In the genomic region with DNA sequence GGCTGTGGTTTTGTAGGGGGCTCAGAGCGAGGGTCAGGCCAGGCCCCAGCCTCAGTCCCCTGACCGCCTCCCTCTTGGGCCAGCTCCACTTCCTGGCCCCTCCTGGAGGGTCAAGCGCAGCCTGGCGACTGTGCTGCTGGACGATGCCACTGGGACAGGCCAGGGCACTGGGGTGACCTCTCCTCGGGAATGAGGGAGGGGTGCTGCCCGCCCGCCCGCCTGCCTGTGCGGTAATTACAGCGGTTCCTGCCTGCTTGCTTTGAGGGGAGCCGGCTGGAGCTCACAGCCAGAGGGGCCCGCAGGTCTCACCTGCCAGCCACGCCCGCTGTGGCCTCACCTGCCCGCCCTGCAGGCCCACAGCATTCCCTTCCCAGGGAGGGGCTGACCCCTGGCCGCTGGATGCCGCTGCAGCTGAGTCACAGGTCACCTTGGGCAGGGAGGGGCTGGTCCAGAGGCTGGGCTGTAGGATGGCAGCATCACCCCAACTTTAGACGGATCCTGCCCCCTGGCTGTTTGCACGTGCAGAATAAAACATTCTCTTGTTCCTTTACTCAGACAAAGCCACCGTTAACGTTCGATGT, we compare ENCODE assay signal across 8 cellular contexts.
A peak's percentile ranks its signal among the peaks of the same experiment; 100 is the strongest.
DNase-seq lines count a peak whose midpoint lies in the region; ATAC-seq and TF ChIP-seq lines count a peak whose summit lies in the region.

No MANE protein-coding gene starts in this region.

- no peak overlapping the region for H3K18ac ChIP-seq in mesenchymal stem cell (ENCODE audit: low read depth in 1 of 2, low read length in 2 of 2)

- H3K4me3 ChIP-seq in astrocyte of the cerebellum (ENCODE audit: low read depth, low read length) = no peak overlapping the region
- no peak overlapping the region for H3K4me3 ChIP-seq in mesenchymal stem cell (ENCODE audit: insufficient read depth in 1 of 2, low read depth in 1 of 2, low read length in 2 of 2)

- no peak overlapping the region for H3K14ac ChIP-seq in mesenchymal stem cell (ENCODE audit: low read length in 2 of 2)

- H3K4me2 ChIP-seq in mesenchymal stem cell (ENCODE audit: low read length, poor library complexity, severe bottlenecking) = no peak overlapping the region

- no peak overlapping the region for H2BK12ac ChIP-seq in mesenchymal stem cell (ENCODE audit: low read length in 2 of 2)

- H2AK5ac ChIP-seq in mesenchymal stem cell (ENCODE audit: low read length, severe bottlenecking) = no peak overlapping the region

- no peak overlapping the region for H3K9ac ChIP-seq in mesenchymal stem cell (ENCODE audit: low read length)

- CTCF ChIA-PET in Calu3 (lab: Charles Lee) = interaction anchor here (0.6 to 2.2 kb wide), 16 partner anchors 10 to 523 kb away, joined by 3 to 20 read pairs (median 4); a partner anchor contains a TSS

- no peak overlapping the region for H4K8ac ChIP-seq in mesenchymal stem cell (ENCODE audit: low read length)

- no peaks in the 10 kb centered on the region for H3K36me3 ChIP-seq in mesenchymal stem cell (ENCODE audit: control insufficient read depth in 1 of 2, insufficient read depth in 2 of 2, low read depth in 1 of 2, low read length in 2 of 2)

- H3K27me3 ChIP-seq in mesenchymal stem cell (ENCODE audit: control insufficient read depth in 1 of 2, insufficient read depth in 1 of 2, low read length in 2 of 2) = peaks cover 64 to 96% of the 10 kb centered on the region in 2 experiments

- no peak overlapping the region for H3K4ac ChIP-seq in mesenchymal stem cell (ENCODE audit: low read depth in 1 of 2, low read length in 2 of 2)

- ATAC-seq in HG03135 (IDR thresholded peaks at IDR 0.05; ENCODE audit: unreplicated experiment) = no peak
- ATAC-seq in HG03460 (IDR thresholded peaks at IDR 0.05; ENCODE audit: unreplicated experiment) = no peak

- no peak overlapping the region for H3K27ac ChIP-seq in mesenchymal stem cell (ENCODE audit: low read length, poor library complexity, severe bottlenecking)

- no peak overlapping the region for H3K23ac ChIP-seq in mesenchymal stem cell (ENCODE audit: low read length in 2 of 2)

- peaks cover 40% of the 10 kb centered on the region for H3K4me1 Mint-ChIP-seq in Calu3 (ENCODE audit: low read depth, unreplicated experiment)

- no peak overlapping the region for H2AFZ ChIP-seq in mesenchymal stem cell (ENCODE audit: low read depth, low read length)

- no peaks in the 10 kb centered on the region for H3K27me3 Mint-ChIP-seq in Calu3 (ENCODE audit: unreplicated experiment)

- H3K9me3 ChIP-seq in mesenchymal stem cell (ENCODE audit: control insufficient read depth, low read length) = no peaks in the 10 kb centered on the region

- no TSS peak for BruUV-seq in Calu3 (replicated peaks; lab: Mats Ljungman, UMichigan)

- H3K4me3 Mint-ChIP-seq in Calu3 (ENCODE audit: low read depth, unreplicated experiment) = no peak overlapping the region

- H2BK120ac ChIP-seq in mesenchymal stem cell (ENCODE audit: low read depth, low read length) = no peak overlapping the region

- H3K79me1 ChIP-seq in mesenchymal stem cell (replicated peaks; ENCODE audit: low read length, poor library complexity, severe bottlenecking) = no peaks in the 10 kb centered on the region

- no peaks in the 10 kb centered on the region for H3K9me3 Mint-ChIP-seq in Calu3 (ENCODE audit: low read depth, unreplicated experiment)

- H3K4me1 ChIP-seq in mesenchymal stem cell (ENCODE audit: control insufficient read depth, insufficient read depth, low read depth, low read length) = peaks cover 6% of the 10 kb centered on the region

- intact Hi-C loops in Calu3 (cut with micrococcal nuclease; ENCODE audit: unreplicated experiment) = loop anchor here (1.0 to 5.0 kb wide), 3 partner anchors 64 to 108 kb away; no protein-coding TSS in a partner anchor

- no peak overlapping the region for H2BK15ac ChIP-seq in mesenchymal stem cell (ENCODE audit: low read depth, poor library complexity, severe bottlenecking)

- no peak overlapping the region for H4K91ac ChIP-seq in mesenchymal stem cell (ENCODE audit: low read length)

- in situ Hi-C loops in astrocyte of the cerebellum (cut with HindIII; ENCODE audit: low sequenced_read_pairs) = no loop called here

- TF ChIP-seq CTCF in Calu3 (IDR thresholded peaks at IDR 0.05; ENCODE audit: unreplicated experiment) (peak; percentile 22), astrocyte of the cerebellum (IDR thresholded peaks at IDR 0.05; ENCODE audit: low read depth, low read length, missing control alignments) (peak; percentile 20)

- DNase-seq in Calu3 (peak; percentile 94), HS-5 (ENCODE audit: low read depth) (peak; percentile 5), astrocyte of the cerebellum (ENCODE audit: low read depth) (no peak), mesenchymal stem cell (peak; percentile 34), NCI-H526 treated with DMSO at 0.1 percent for 48 hours (lab: John Stamatoyannopoulos, UW) (no peak)
- no peak for DNase-seq in effector CD8-positive, alpha-beta T cell (lab: John Stamatoyannopoulos, UW)

- 49% methylated on average over 23 of the region's 23 CpGs for WGBS in mesenchymal stem cell

- H3K27ac Mint-ChIP-seq in Calu3 (ENCODE audit: unreplicated experiment) = no peak overlapping the region

- H3K36me3 Mint-ChIP-seq in Calu3 (ENCODE audit: insufficient read depth, unreplicated experiment) = peaks cover 6% of the 10 kb centered on the region

- no peak overlapping the region for H2BK5ac ChIP-seq in mesenchymal stem cell (ENCODE audit: low read depth, low read length, poor library complexity, severe bottlenecking)

Comparison
In these comparisons a context has a peak if more than half of its experiments do, and no peak if none do; other contexts are left out.
1. DNase-seq: peak in Calu3 (single experiment), HS-5 (single experiment) and mesenchymal stem cell (single experiment); none in astrocyte of the cerebellum (single experiment), NCI-H526 treated with DMSO at 0.1 percent for 48 hours (single experiment) and effector CD8-positive, alpha-beta T cell (single experiment).